ENCODE assay signal across 17 cellular contexts in genomic region chr17:21089933-21090888, GRCh38.
DNase-seq lines count a peak whose midpoint lies in the region; ATAC-seq, FAIRE-seq and TF ChIP-seq lines count a peak whose summit lies in the region.
"Had no signal": no experiment of that assay in that cellular context is flagged by ENCODE, and none has a peak within 500 bp of the region (broad histone marks: within the 10 kb centered on the region; RNA-seq: fewer than 3 reads in every experiment).

No MANE protein-coding gene starts in this region.

- H3K4me3 ChIP-seq in DOHH2 (ENCODE audit: low read length) (peak overlapping the region; percentile 36), SU-DHL-6 (ENCODE audit: insufficient read depth, low read length, poor library complexity, severe bottlenecking) (no peak overlapping the region)
- H3K4me3 ChIP-seq: transverse colon had no signal

- H4K20me1 ChIP-seq in DOHH2 (ENCODE audit: control insufficient read depth, insufficient read depth, low read depth, low read length) (no peaks in the 10 kb centered on the region), SU-DHL-6 (ENCODE audit: low read depth, low read length) (no peaks in the 10 kb centered on the region)

- no peak for FAIRE-seq in RCC 7860 (lab: Jason Lieb, UNC)

- H3K36me3 ChIP-seq in DOHH2 (ENCODE audit: control insufficient read depth, low read length), result no peaks in the 10 kb centered on the region
- no peaks in the 10 kb centered on the region for H3K36me3 ChIP-seq in SU-DHL-6 (ENCODE audit: low read length)
- H3K36me3 ChIP-seq: transverse colon had no signal

- no peaks in the 10 kb centered on the region for H3K79me2 ChIP-seq in DOHH2 (ENCODE audit: control insufficient read depth, low read length)
- no peaks in the 10 kb centered on the region for H3K79me2 ChIP-seq in SU-DHL-6 (ENCODE audit: insufficient read depth, low read length)

- no peak overlapping the region for H3K9ac ChIP-seq in SU-DHL-6 (ENCODE audit: low read length)

- peaks cover 34% of the 10 kb centered on the region for H3K4me1 ChIP-seq in DOHH2 (ENCODE audit: control insufficient read depth, low read length)

- no peak for DNase-seq in activated CD8-positive, alpha-beta memory T cell treated with anti-CD3 and anti-CD28 coated beads, Interleukin-2, amount 50 U/mL, for 48 hours
- no peak for DNase-seq in RCC 7860 (ENCODE audit: low spot score)
- no peak for DNase-seq in central memory CD4-positive, alpha-beta T cell
- no peak for DNase-seq in activated gamma-delta T cell (lab: John Stamatoyannopoulos, UW)
- DNase-seq: activated CD4-positive, alpha-beta T cell treated with anti-CD3 and anti-CD28 coated beads, Interleukin-2, amount 10 ng/mL, durations not matched to agents 24 days and 14 days; anterior cingulate cortex; Kasumi-1; naive thymus-derived CD4-positive, alpha-beta T cell; NCI-H510A; RPMI8226; stimulated activated CD4-positive, alpha-beta T cell treated with anti-CD3 and anti-CD28 coated beads, Interleukin-1b, Interleukin-23, amount 100 ng/mL, for 48 hours; transverse colon had no signal

- peaks cover 5% of the 10 kb centered on the region for H3K9me3 ChIP-seq in DOHH2 (ENCODE audit: control insufficient read depth, insufficient read depth, low read length)
- no peaks in the 10 kb centered on the region for H3K9me3 ChIP-seq in SU-DHL-6 (ENCODE audit: insufficient read depth, low read length)
- H3K9me3 ChIP-seq: transverse colon had no signal

- no peak overlapping the region for H2AFZ ChIP-seq in SU-DHL-6 (ENCODE audit: low read depth, low read length, severe bottlenecking)

- ATAC-seq in GM19035 (IDR thresholded peaks at IDR 0.05; ENCODE audit: unreplicated experiment) (peak; percentile 73), HG02938 (IDR thresholded peaks at IDR 0.05; ENCODE audit: unreplicated experiment) (peak; percentile 49)
- ATAC-seq: left lobe of liver; naive thymus-derived CD4-positive, alpha-beta T cell had no signal

- peak overlapping the region; percentile 63 for H3K4me2 ChIP-seq in DOHH2 (ENCODE audit: low read length)
- peak overlapping the region; percentile 34 for H3K4me2 ChIP-seq in SU-DHL-6 (ENCODE audit: low read depth, low read length, poor library complexity, severe bottlenecking)

- no peak for TF ChIP-seq CTCF in DOHH2 (IDR thresholded peaks at IDR 0.05; ENCODE audit: low read depth, low read length, poor library complexity, severe bottlenecking)
- no peak for TF ChIP-seq CTCF in SU-DHL-6 (IDR thresholded peaks at IDR 0.05; ENCODE audit: insufficient read depth, low read length, poor library complexity, severe bottlenecking)

- H3K9me2 ChIP-seq in DOHH2 (replicated peaks; ENCODE audit: control insufficient read depth, low read length) (no peaks in the 10 kb centered on the region), SU-DHL-6 (replicated peaks; ENCODE audit: insufficient read depth, low read length) (no peaks in the 10 kb centered on the region)

- H3K27me3 ChIP-seq in DOHH2 (ENCODE audit: control insufficient read depth, low read length) (no peaks in the 10 kb centered on the region), SU-DHL-6 (ENCODE audit: low read length) (no peaks in the 10 kb centered on the region)
- H3K27me3 ChIP-seq: transverse colon had no signal

- H3F3A ChIP-seq in DOHH2 (ENCODE audit: control insufficient read depth, insufficient read depth) (no peaks in the 10 kb centered on the region; the same call in 1 of the 2 replicates), SU-DHL-6 (ENCODE audit: insufficient read depth) (peaks cover 2% of the 10 kb centered on the region; the same call in 1 of the 2 replicates)

- H3K27ac ChIP-seq in DOHH2 (ENCODE audit: low read depth, low read length) (no peak overlapping the region), SU-DHL-6 (ENCODE audit: low read depth, low read length) (no peak overlapping the region)
